1 cellular context compared by ENCODE assay signal in the genomic region with DNA sequence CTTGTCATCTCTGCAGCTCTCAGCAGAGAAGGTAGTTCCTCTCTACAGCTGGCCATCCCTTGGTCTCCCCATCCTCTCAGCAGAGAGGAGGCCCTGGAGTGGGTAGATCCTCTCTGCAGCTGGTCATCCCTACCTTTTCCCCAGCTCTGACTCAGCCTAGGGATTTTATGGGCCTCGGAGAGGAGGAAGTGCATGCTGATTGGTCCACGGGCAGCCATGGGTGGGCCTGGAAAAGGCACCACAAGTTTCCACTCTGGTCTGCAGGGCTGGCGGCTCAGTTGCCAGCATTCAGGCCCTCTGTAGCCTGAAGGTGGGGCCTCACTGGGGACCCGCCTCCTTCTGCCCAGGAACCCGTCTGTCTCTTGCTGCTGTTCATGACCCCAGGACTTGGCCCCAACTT.
TF ChIP-seq lines count a peak whose summit lies in the region.

No MANE protein-coding gene starts in this region.

TF ChIP-seq in GM23338, 12 proteins besides CTCF, POLR2A, EP300 and RAD21 (continued from another document):
- TF ChIP-seq, protein P1, sequence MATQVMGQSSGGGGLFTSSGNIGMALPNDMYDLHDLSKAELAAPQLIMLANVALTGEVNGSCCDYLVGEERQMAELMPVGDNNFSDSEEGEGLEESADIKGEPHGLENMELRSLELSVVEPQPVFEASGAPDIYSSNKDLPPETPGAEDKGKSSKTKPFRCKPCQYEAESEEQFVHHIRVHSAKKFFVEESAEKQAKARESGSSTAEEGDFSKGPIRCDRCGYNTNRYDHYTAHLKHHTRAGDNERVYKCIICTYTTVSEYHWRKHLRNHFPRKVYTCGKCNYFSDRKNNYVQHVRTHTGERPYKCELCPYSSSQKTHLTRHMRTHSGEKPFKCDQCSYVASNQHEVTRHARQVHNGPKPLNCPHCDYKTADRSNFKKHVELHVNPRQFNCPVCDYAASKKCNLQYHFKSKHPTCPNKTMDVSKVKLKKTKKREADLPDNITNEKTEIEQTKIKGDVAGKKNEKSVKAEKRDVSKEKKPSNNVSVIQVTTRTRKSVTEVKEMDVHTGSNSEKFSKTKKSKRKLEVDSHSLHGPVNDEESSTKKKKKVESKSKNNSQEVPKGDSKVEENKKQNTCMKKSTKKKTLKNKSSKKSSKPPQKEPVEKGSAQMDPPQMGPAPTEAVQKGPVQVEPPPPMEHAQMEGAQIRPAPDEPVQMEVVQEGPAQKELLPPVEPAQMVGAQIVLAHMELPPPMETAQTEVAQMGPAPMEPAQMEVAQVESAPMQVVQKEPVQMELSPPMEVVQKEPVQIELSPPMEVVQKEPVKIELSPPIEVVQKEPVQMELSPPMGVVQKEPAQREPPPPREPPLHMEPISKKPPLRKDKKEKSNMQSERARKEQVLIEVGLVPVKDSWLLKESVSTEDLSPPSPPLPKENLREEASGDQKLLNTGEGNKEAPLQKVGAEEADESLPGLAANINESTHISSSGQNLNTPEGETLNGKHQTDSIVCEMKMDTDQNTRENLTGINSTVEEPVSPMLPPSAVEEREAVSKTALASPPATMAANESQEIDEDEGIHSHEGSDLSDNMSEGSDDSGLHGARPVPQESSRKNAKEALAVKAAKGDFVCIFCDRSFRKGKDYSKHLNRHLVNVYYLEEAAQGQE (IDR thresholded peaks at IDR 0.05; ENCODE audit: unreplicated experiment) = no peak
- no peak for TF ChIP-seq EZH2 (IDR thresholded peaks at IDR 0.05; ENCODE audit: low read depth, unreplicated experiment)
- TF ChIP-seq POLR2AphosphoS5 (IDR thresholded peaks at IDR 0.05; ENCODE audit: low read depth) = no peak
